ENCODE assay signal across 17 cellular contexts in the genomic region with DNA sequence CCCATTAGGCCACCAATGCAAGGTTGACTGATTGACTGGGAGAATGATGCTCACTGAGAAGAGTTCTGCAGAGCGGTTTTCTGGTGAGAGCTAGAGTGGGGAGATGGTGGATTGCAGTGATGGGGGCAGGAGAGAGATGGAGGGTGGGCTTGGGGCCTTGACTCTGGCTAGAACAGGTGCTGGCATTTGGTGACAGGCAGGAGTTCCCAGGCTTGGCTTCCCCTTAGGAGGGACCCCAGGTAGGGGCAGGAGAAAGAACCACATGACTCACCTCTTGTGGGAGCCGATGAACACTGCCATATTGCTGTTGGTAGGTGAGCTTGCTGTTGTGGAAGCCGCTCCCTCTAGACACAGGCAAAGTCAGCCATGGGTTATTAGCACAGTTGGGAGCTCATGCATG. TPM values are rescaled to one million over a fixed set of nuclear protein-coding genes. Genes with fewer than 3 reads are reported as not detected.
"Had no signal": no experiment of that assay in that cellular context is flagged by ENCODE, and none has a peak within 500 bp of the region (broad histone marks: within the 10 kb centered on the region; RNA-seq: fewer than 3 reads in every experiment).

No MANE protein-coding gene starts in this region.

- H3K9me3 ChIP-seq: thyroid gland, uterus had no signal

- DNase-seq: activated CD4-positive, alpha-beta T cell treated with anti-CD3 and anti-CD28 coated beads, Interleukin-2, amount 50 U/mL, for 4 hours; activated naive CD8-positive, alpha-beta T cell treated with anti-CD3 and anti-CD28 coated beads for 36 hours; amygdala; body of pancreas; central memory CD4-positive, alpha-beta T cell; effector memory CD8-positive, alpha-beta T cell; foreskin melanocyte; midbrain; stimulated activated CD4-positive, alpha-beta T cell treated with anti-CD3 and anti-CD28 coated beads, Interleukin-2, amount 100 ng/mL, for 48 hours; stimulated activated naive B cell treated with anti-CD40 and anti-IgM and Interleukin-4, amounts not matched to agents 10 μg/mL and 1 μg/mL and 100 μg/mL, for 72 hours; thyroid gland; uterus had no signal

- H3K27ac Mint-ChIP-seq: activated naive CD8-positive, alpha-beta T cell treated with anti-CD3 and anti-CD28 coated beads for 36 hours; effector memory CD8-positive, alpha-beta T cell; neural progenitor cell; stimulated activated naive B cell treated with anti-CD40 and anti-IgM and Interleukin-4, amounts not matched to agents 10 μg/mL and 1 μg/mL and 100 μg/mL, for 72 hours had no signal

- H3K4me2 ChIP-seq: neural progenitor cell had no signal

- H3K4me1 Mint-ChIP-seq: neural progenitor cell had no signal

- H3K4me3 Mint-ChIP-seq: activated naive CD8-positive, alpha-beta T cell treated with anti-CD3 and anti-CD28 coated beads for 36 hours; effector memory CD8-positive, alpha-beta T cell; neural progenitor cell; stimulated activated naive B cell treated with anti-CD40 and anti-IgM and Interleukin-4, amounts not matched to agents 10 μg/mL and 1 μg/mL and 100 μg/mL, for 72 hours had no signal

- H3K4me1 ChIP-seq: body of pancreas, neural progenitor cell, parathyroid adenoma, thyroid gland, uterus had no signal

- H3K36me3 Mint-ChIP-seq: neural progenitor cell had no signal

- ATAC-seq: body of pancreas; effector memory CD8-positive, alpha-beta T cell; stimulated activated naive B cell treated with anti-CD40 and anti-IgM and Interleukin-4, amounts not matched to agents 10 μg/mL and 1 μg/mL and 100 μg/mL, for 72 hours had no signal

- H2AFZ ChIP-seq: neural progenitor cell, parathyroid adenoma had no signal

- H3K79me2 ChIP-seq: parathyroid adenoma had no signal

- H3K27me3 ChIP-seq: body of pancreas, thyroid gland, uterus had no signal

- H3K9ac ChIP-seq: neural progenitor cell, parathyroid adenoma had no signal

- H3K27ac ChIP-seq: body of pancreas, neural progenitor cell, parathyroid adenoma, thyroid gland, uterus had no signal

RNA-seq across cellular contexts. Expression of a gene that starts 8.0 kb away (rescaled TPM):
- total RNA-seq: activated naive CD8-positive, alpha-beta T cell treated with anti-CD3 and anti-CD28 coated beads for 36 hours; body of pancreas; fibroblast of lung; myocyte; renal cortical epithelial cell; thyroid gland had no signal
- polyA plus RNA-seq: fibroblast of lung had no signal

RNA-seq across cellular contexts. Expression of a gene that starts 22.6 kb away (rescaled TPM):
- total RNA-seq: activated naive CD8-positive, alpha-beta T cell treated with anti-CD3 and anti-CD28 coated beads for 36 hours; fibroblast of lung; myocyte had no signal
- polyA plus RNA-seq: fibroblast of lung had no signal

RNA-seq across cellular contexts. Expression of a gene that starts 44.0 kb away (rescaled TPM):
- total RNA-seq: activated naive CD8-positive, alpha-beta T cell treated with anti-CD3 and anti-CD28 coated beads for 36 hours; body of pancreas; fibroblast of lung; myocyte; renal cortical epithelial cell; thyroid gland; uterus had no signal
- polyA plus RNA-seq: fibroblast of lung had no signal

RNA-seq across cellular contexts. Expression of a gene that starts 56.9 kb away (rescaled TPM):
- total RNA-seq: fibroblast of lung, myocyte had no signal
- polyA plus RNA-seq: fibroblast of lung had no signal
